ENCODE assay signal across 15 cellular contexts in genomic region chr7:47256016-47256415, GRCh38.
"Had no signal": no experiment of that assay in that cellular context is flagged by ENCODE, and none has a peak within 500 bp of the region (broad histone marks: within the 10 kb centered on the region; RNA-seq: fewer than 3 reads in every experiment).

No MANE protein-coding gene starts in this region.

- H2AFZ ChIP-seq: hepatocyte had no signal

- H3K27ac ChIP-seq: hepatocyte, SK-N-MC, stomach, tibial artery had no signal

- H3K36me3 ChIP-seq: stomach, tibial artery had no signal

- H3K9me3 ChIP-seq: stomach, tibial artery had no signal

- ATAC-seq: activated naive CD8-positive, alpha-beta T cell treated with anti-CD3 and anti-CD28 coated beads, Interleukin-2, amount 50 U/mL, for 24 hours had no signal

- H3K4me3 ChIP-seq: hepatocyte, SK-N-MC, stomach, tibial artery had no signal

- DNase-seq: activated CD4-positive, alpha-beta T cell treated with anti-CD3 and anti-CD28 coated beads for 4 hours; activated naive CD4-positive, alpha-beta T cell; activated naive CD8-positive, alpha-beta T cell treated with anti-CD3 and anti-CD28 coated beads, Interleukin-2, amount 50 U/mL, for 24 hours; caudate nucleus; cortex of kidney; effector CD8-positive, alpha-beta T cell; kidney glomerular epithelial cell; midbrain; naive B cell; stimulated activated CD4-positive, alpha-beta T cell treated with anti-CD3 and anti-CD28 coated beads, Interleukin-4, amount 100 ng/mL, for 1 hour; stomach; T-helper 1 cell; tibial artery had no signal

- H3K27me3 ChIP-seq: hepatocyte, tibial artery had no signal

- H3K4me2 ChIP-seq: hepatocyte had no signal
